1 cellular context compared by ENCODE assay signal in the genomic region with DNA sequence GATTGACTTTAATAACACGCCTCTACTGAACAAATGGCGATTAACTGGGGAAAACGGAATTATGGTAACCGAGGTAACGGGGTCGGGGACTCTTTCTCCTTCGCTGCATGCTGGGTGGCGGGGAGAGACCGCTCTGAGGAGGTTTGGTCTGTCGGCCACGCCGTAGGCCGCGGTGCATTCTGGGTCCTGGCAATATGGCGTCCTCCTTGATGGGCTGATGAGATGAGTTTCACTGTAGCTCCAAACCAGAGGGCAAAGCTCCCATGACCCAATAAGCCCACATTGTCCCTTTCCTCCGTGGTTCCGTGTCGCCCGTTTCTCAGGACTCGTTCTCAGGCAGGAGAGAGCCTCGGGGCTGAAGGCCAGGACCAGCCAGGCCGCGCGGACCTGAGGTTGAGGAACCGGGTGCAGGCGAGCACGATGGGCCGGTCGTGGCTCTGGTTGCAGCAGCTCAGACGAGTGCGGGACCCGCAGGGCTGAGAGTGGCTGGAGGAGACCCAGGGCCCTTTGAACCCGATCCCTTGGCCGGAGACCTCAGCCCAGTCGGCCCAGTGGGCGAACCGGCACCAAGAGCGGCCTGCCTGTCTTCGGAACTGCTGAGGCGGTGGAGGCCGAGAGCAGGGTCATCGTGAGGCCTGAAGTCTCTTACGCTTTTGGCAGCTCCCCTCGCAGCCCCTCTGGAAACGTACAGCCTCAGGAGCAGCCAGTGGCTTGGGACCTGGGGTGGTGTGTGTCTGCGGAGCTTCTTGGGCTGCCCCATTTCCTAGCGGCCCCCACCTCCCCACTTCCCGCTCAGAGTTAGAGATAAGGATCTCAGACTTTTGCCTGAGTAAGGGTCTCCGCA.
A peak's percentile ranks its signal among the peaks of the same experiment; 100 is the strongest.
TF ChIP-seq lines count a peak whose summit lies in the region.

A gene with protein sequence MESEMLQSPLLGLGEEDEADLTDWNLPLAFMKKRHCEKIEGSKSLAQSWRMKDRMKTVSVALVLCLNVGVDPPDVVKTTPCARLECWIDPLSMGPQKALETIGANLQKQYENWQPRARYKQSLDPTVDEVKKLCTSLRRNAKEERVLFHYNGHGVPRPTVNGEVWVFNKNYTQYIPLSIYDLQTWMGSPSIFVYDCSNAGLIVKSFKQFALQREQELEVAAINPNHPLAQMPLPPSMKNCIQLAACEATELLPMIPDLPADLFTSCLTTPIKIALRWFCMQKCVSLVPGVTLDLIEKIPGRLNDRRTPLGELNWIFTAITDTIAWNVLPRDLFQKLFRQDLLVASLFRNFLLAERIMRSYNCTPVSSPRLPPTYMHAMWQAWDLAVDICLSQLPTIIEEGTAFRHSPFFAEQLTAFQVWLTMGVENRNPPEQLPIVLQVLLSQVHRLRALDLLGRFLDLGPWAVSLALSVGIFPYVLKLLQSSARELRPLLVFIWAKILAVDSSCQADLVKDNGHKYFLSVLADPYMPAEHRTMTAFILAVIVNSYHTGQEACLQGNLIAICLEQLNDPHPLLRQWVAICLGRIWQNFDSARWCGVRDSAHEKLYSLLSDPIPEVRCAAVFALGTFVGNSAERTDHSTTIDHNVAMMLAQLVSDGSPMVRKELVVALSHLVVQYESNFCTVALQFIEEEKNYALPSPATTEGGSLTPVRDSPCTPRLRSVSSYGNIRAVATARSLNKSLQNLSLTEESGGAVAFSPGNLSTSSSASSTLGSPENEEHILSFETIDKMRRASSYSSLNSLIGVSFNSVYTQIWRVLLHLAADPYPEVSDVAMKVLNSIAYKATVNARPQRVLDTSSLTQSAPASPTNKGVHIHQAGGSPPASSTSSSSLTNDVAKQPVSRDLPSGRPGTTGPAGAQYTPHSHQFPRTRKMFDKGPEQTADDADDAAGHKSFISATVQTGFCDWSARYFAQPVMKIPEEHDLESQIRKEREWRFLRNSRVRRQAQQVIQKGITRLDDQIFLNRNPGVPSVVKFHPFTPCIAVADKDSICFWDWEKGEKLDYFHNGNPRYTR (N-terminal part only) (plus strand): TSS at position 184 of the 844 bp plus-strand sequence. CDS start 792 bp downstream, outside the sequence.

TF ChIP-seq in HepG2, 621 proteins besides CTCF, POLR2A, EP300 and RAD21 (continued from another document and continues in another):
- TF ChIP-seq, protein P1, sequence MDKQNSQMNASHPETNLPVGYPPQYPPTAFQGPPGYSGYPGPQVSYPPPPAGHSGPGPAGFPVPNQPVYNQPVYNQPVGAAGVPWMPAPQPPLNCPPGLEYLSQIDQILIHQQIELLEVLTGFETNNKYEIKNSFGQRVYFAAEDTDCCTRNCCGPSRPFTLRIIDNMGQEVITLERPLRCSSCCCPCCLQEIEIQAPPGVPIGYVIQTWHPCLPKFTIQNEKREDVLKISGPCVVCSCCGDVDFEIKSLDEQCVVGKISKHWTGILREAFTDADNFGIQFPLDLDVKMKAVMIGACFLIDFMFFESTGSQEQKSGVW (CRISPR knock-in tag; IDR thresholded peaks at IDR 0.05; ENCODE audit: borderline replicate concordance) = peak; percentile 86; the same call in 1 of the 2 replicates
- TF ChIP-seq, protein P2, sequence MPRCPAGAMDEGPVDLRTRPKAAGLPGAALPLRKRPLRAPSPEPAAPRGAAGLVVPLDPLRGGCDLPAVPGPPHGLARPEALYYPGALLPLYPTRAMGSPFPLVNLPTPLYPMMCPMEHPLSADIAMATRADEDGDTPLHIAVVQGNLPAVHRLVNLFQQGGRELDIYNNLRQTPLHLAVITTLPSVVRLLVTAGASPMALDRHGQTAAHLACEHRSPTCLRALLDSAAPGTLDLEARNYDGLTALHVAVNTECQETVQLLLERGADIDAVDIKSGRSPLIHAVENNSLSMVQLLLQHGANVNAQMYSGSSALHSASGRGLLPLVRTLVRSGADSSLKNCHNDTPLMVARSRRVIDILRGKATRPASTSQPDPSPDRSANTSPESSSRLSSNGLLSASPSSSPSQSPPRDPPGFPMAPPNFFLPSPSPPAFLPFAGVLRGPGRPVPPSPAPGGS (CRISPR knock-in tag; IDR thresholded peaks at IDR 0.05) = peak; percentile 92
- TF ChIP-seq, protein P3, sequence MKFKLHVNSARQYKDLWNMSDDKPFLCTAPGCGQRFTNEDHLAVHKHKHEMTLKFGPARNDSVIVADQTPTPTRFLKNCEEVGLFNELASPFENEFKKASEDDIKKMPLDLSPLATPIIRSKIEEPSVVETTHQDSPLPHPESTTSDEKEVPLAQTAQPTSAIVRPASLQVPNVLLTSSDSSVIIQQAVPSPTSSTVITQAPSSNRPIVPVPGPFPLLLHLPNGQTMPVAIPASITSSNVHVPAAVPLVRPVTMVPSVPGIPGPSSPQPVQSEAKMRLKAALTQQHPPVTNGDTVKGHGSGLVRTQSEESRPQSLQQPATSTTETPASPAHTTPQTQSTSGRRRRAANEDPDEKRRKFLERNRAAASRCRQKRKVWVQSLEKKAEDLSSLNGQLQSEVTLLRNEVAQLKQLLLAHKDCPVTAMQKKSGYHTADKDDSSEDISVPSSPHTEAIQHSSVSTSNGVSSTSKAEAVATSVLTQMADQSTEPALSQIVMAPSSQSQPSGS (CRISPR knock-in tag; IDR thresholded peaks at IDR 0.05) = peak; percentile 88
- TF ChIP-seq, protein P4, sequence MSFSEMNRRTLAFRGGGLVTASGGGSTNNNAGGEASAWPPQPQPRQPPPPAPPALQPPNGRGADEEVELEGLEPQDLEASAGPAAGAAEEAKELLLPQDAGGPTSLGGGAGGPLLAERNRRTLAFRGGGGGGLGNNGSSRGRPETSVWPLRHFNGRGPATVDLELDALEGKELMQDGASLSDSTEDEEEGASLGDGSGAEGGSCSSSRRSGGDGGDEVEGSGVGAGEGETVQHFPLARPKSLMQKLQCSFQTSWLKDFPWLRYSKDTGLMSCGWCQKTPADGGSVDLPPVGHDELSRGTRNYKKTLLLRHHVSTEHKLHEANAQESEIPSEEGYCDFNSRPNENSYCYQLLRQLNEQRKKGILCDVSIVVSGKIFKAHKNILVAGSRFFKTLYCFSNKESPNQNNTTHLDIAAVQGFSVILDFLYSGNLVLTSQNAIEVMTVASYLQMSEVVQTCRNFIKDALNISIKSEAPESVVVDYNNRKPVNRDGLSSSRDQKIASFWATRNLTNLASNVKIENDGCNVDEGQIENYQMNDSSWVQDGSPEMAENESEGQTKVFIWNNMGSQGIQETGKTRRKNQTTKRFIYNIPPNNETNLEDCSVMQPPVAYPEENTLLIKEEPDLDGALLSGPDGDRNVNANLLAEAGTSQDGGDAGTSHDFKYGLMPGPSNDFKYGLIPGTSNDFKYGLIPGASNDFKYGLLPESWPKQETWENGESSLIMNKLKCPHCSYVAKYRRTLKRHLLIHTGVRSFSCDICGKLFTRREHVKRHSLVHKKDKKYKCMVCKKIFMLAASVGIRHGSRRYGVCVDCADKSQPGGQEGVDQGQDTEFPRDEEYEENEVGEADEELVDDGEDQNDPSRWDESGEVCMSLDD (CRISPR knock-in tag; IDR thresholded peaks at IDR 0.05; ENCODE audit: borderline replicate concordance) = peak; percentile 81
- peak; percentile 57 for TF ChIP-seq HNRNPLL (IDR thresholded peaks at IDR 0.05; ENCODE audit: low read depth, low read length, poor library complexity, severe bottlenecking)
- no peak for TF ChIP-seq PCBP2 (optimal IDR thresholded peaks at IDR 0.05; ENCODE audit: low read depth, low read length, poor library complexity, severe bottlenecking)
- TF ChIP-seq ONECUT2 (CRISPR knock-in tag; IDR thresholded peaks at IDR 0.05) = 0 out of 2 replicates have a peak, but pooled peaks have one; percentile 11
- no peak; the same call in 1 of the 2 replicates for TF ChIP-seq ZNF703 (CRISPR knock-in tag; IDR thresholded peaks at IDR 0.05; ENCODE audit: borderline replicate concordance)
- no peak for TF ChIP-seq ZNF790 (CRISPR knock-in tag; IDR thresholded peaks at IDR 0.05; ENCODE audit: borderline replicate concordance)
- TF ChIP-seq ZFP1 (CRISPR knock-in tag; IDR thresholded peaks at IDR 0.05) = peak; percentile 60; the same call in 1 of the 2 replicates
- TF ChIP-seq, protein P5, sequence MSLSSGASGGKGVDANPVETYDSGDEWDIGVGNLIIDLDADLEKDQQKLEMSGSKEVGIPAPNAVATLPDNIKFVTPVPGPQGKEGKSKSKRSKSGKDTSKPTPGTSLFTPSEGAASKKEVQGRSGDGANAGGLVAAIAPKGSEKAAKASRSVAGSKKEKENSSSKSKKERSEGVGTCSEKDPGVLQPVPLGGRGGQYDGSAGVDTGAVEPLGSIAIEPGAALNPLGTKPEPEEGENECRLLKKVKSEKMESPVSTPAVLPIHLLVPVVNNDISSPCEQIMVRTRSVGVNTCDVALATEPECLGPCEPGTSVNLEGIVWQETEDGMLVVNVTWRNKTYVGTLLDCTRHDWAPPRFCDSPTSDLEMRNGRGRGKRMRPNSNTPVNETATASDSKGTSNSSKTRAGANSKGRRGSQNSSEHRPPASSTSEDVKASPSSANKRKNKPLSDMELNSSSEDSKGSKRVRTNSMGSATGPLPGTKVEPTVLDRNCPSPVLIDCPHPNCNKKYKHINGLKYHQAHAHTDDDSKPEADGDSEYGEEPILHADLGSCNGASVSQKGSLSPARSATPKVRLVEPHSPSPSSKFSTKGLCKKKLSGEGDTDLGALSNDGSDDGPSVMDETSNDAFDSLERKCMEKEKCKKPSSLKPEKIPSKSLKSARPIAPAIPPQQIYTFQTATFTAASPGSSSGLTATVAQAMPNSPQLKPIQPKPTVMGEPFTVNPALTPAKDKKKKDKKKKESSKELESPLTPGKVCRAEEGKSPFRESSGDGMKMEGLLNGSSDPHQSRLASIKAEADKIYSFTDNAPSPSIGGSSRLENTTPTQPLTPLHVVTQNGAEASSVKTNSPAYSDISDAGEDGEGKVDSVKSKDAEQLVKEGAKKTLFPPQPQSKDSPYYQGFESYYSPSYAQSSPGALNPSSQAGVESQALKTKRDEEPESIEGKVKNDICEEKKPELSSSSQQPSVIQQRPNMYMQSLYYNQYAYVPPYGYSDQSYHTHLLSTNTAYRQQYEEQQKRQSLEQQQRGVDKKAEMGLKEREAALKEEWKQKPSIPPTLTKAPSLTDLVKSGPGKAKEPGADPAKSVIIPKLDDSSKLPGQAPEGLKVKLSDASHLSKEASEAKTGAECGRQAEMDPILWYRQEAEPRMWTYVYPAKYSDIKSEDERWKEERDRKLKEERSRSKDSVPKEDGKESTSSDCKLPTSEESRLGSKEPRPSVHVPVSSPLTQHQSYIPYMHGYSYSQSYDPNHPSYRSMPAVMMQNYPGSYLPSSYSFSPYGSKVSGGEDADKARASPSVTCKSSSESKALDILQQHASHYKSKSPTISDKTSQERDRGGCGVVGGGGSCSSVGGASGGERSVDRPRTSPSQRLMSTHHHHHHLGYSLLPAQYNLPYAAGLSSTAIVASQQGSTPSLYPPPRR (CRISPR knock-in tag; IDR thresholded peaks at IDR 0.05; ENCODE audit: borderline replicate concordance) = no peak
- TF ChIP-seq, protein P6, sequence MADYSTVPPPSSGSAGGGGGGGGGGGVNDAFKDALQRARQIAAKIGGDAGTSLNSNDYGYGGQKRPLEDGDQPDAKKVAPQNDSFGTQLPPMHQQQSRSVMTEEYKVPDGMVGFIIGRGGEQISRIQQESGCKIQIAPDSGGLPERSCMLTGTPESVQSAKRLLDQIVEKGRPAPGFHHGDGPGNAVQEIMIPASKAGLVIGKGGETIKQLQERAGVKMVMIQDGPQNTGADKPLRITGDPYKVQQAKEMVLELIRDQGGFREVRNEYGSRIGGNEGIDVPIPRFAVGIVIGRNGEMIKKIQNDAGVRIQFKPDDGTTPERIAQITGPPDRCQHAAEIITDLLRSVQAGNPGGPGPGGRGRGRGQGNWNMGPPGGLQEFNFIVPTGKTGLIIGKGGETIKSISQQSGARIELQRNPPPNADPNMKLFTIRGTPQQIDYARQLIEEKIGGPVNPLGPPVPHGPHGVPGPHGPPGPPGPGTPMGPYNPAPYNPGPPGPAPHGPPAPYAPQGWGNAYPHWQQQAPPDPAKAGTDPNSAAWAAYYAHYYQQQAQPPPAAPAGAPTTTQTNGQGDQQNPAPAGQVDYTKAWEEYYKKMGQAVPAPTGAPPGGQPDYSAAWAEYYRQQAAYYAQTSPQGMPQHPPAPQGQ (CRISPR knock-in tag; IDR thresholded peaks at IDR 0.05; ENCODE audit: borderline replicate concordance) = no peak
- peak; percentile 97 for TF ChIP-seq KMT2B (CRISPR knock-in tag; IDR thresholded peaks at IDR 0.05)
- TF ChIP-seq ZNF570 (CRISPR knock-in tag; IDR thresholded peaks at IDR 0.05; ENCODE audit: borderline replicate concordance) = no peak
- TF ChIP-seq, protein P7, sequence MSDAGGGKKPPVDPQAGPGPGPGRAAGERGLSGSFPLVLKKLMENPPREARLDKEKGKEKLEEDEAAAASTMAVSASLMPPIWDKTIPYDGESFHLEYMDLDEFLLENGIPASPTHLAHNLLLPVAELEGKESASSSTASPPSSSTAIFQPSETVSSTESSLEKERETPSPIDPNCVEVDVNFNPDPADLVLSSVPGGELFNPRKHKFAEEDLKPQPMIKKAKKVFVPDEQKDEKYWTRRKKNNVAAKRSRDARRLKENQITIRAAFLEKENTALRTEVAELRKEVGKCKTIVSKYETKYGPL (CRISPR knock-in tag; IDR thresholded peaks at IDR 0.05) = peak; percentile 84
- TF ChIP-seq EHMT2 (IDR thresholded peaks at IDR 0.05; ENCODE audit: borderline replicate concordance, low read depth, low read length) = no peak
- TF ChIP-seq, protein P8, sequence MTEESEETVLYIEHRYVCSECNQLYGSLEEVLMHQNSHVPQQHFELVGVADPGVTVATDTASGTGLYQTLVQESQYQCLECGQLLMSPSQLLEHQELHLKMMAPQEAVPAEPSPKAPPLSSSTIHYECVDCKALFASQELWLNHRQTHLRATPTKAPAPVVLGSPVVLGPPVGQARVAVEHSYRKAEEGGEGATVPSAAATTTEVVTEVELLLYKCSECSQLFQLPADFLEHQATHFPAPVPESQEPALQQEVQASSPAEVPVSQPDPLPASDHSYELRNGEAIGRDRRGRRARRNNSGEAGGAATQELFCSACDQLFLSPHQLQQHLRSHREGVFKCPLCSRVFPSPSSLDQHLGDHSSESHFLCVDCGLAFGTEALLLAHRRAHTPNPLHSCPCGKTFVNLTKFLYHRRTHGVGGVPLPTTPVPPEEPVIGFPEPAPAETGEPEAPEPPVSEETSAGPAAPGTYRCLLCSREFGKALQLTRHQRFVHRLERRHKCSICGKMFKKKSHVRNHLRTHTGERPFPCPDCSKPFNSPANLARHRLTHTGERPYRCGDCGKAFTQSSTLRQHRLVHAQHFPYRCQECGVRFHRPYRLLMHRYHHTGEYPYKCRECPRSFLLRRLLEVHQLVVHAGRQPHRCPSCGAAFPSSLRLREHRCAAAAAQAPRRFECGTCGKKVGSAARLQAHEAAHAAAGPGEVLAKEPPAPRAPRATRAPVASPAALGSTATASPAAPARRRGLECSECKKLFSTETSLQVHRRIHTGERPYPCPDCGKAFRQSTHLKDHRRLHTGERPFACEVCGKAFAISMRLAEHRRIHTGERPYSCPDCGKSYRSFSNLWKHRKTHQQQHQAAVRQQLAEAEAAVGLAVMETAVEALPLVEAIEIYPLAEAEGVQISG (CRISPR knock-in tag; IDR thresholded peaks at IDR 0.05) = peak; percentile 95
- TF ChIP-seq ZNF30 (CRISPR knock-in tag; IDR thresholded peaks at IDR 0.05) = peak; percentile 91; the same call in 1 of the 2 replicates
- TF ChIP-seq RXRB (CRISPR knock-in tag; IDR thresholded peaks at IDR 0.05; ENCODE audit: borderline replicate concordance) = peak; percentile 86
- TF ChIP-seq GZF1 (CRISPR knock-in tag; IDR thresholded peaks at IDR 0.05) = peak; percentile 92; the same call in 1 of the 2 replicates
- TF ChIP-seq ZNF589 (CRISPR knock-in tag; conservative IDR thresholded peaks at IDR 0.05) = 0 out of 2 replicates have a peak, but pooled peaks have one; percentile 23
- TF ChIP-seq ZNF766 (CRISPR knock-in tag; IDR thresholded peaks at IDR 0.05; ENCODE audit: borderline replicate concordance) = peak; percentile 96; the same call in 1 of the 2 replicates
- TF ChIP-seq ZNF430 (CRISPR knock-in tag; IDR thresholded peaks at IDR 0.05) = peak; percentile 55; the same call in 1 of the 2 replicates
- peak; percentile 93 for TF ChIP-seq ZNF678 (CRISPR knock-in tag; IDR thresholded peaks at IDR 0.05)
- TF ChIP-seq SNAI1 (CRISPR knock-in tag; IDR thresholded peaks at IDR 0.05; ENCODE audit: borderline replicate concordance) = peak; percentile 57; the same call in 1 of the 2 replicates
- TF ChIP-seq ZNF792 (CRISPR knock-in tag; IDR thresholded peaks at IDR 0.05) = peak; percentile 98
- no peak for TF ChIP-seq HOXA7 (CRISPR knock-in tag; IDR thresholded peaks at IDR 0.05)
- peak; percentile 92 for TF ChIP-seq ZNF501 (CRISPR knock-in tag; IDR thresholded peaks at IDR 0.05)
- TF ChIP-seq KDM5A (IDR thresholded peaks at IDR 0.05; ENCODE audit: borderline replicate concordance, low read length) = peak; percentile 100
- peak; percentile 88 for TF ChIP-seq MXD4 (CRISPR knock-in tag; IDR thresholded peaks at IDR 0.05)
